Comparison of ENCODE assay signal across 1 cellular context in genomic region chr18:79988079-79988924, GRCh38.
TF ChIP-seq lines count a peak whose summit lies in the region.

TSS of gene TXNL4A (minus strand) at chr18:79988563. CDS start at chr18:79988392, 171 bp downstream.

TF ChIP-seq in HCT116, 20 proteins besides CTCF, POLR2A, EP300 and RAD21 (continued from another document):
- TF ChIP-seq MAX (IDR thresholded peaks at IDR 0.05) (peak; percentile 95), SRF (IDR thresholded peaks at IDR 0.05; ENCODE audit: low read depth) (no peak), ZNF274 (IDR thresholded peaks at IDR 0.05; ENCODE audit: low read depth, low read length) (no peak), REST (IDR thresholded peaks at IDR 0.05; ENCODE audit: low read depth) (no peak), TCF7L2 (IDR thresholded peaks at IDR 0.05; ENCODE audit: borderline replicate concordance, extremely low read depth, insufficient read depth, insufficient read length) (peak; percentile 20), ATF3 (IDR thresholded peaks at IDR 0.05) (no peak), SIN3A (IDR thresholded peaks at IDR 0.05; ENCODE audit: low read depth) (peak; percentile 80), JUND (IDR thresholded peaks at IDR 0.05) (peak; percentile 7; the same call in 1 of the 2 replicates), EZH2phosphoT487 (IDR thresholded peaks at IDR 0.05; ENCODE audit: borderline replicate concordance) (no peak), CEBPB (IDR thresholded peaks at IDR 0.05; ENCODE audit: low read depth) (no peak), EGR1 (IDR thresholded peaks at IDR 0.05; ENCODE audit: low read depth) (no peak), YY1 (IDR thresholded peaks at IDR 0.05; ENCODE audit: extremely low read depth, insufficient replicate concordance, low read depth, low read length) (peak; percentile 8), ZFX (IDR thresholded peaks at IDR 0.05) (peak; percentile 87)
